In genomic region chr9:93829271-93830223, GRCh38 we compare ENCODE assay signal across 17 cellular contexts.
DNase-seq lines count a peak whose midpoint lies in the region; ATAC-seq lines count a peak whose summit lies in the region.
"Had no signal": no experiment of that assay in that cellular context is flagged by ENCODE, and none has a peak within 500 bp of the region (broad histone marks: within the 10 kb centered on the region; RNA-seq: fewer than 3 reads in every experiment).

No MANE protein-coding gene starts in this region.

- no peak for ATAC-seq in HG02852 (IDR thresholded peaks at IDR 0.05; ENCODE audit: unreplicated experiment)
- ATAC-seq: PC-3 had no signal

- H3K9me3 ChIP-seq in HAP-1 = no peaks in the 10 kb centered on the region

- in situ Hi-C loops in HAP-1 (cut with MboI; ENCODE audit: low sequenced_read_pairs) = loop anchor here (10.0 kb wide), 1 partner anchor 135 kb away; no protein-coding TSS in a partner anchor

- H3K27me3 ChIP-seq in H7 (ENCODE audit: control insufficient read depth, insufficient read depth, low read length) (peaks cover 7% of the 10 kb centered on the region), HAP-1 (ENCODE audit: low read depth) (no peaks in the 10 kb centered on the region)

- H3K4me1 ChIP-seq in HAP-1 = no peaks in the 10 kb centered on the region

- no peaks in the 10 kb centered on the region for H3K36me3 ChIP-seq in H7 (replicated peaks; ENCODE audit: control insufficient read depth, insufficient read depth, low read length)
- no peaks in the 10 kb centered on the region for H3K36me3 ChIP-seq in HAP-1 (replicated peaks)

- DNase-seq in NCI-H146 (lab: John Stamatoyannopoulos, UW) (peak; percentile 4), NCI-H146 treated with DMSO at 0.1 percent for 48 hours (lab: John Stamatoyannopoulos, UW; ENCODE audit: unreplicated experiment) (no peak), H7 (peak; percentile 18), iPS-NIHi7 (ENCODE audit: extremely low spot score) (peak; percentile 6), retina (peak; percentile 9), HAP-1 (ENCODE audit: low spot score in 2 of 2) (no peak), HuH-7.5 (ENCODE audit: low spot score) (no peak)
- DNase-seq: C1 segment of cervical spinal cord, HCEC 1CT, KBM-7, NCI-H1048, NCI-H1694, NCI-H345, NCI-H526 treated with DMSO at 0.1 percent for 48 hours, PC-3 had no signal

- H3K4me3 ChIP-seq in H7 (ENCODE audit: insufficient read depth, low read depth, low read length) (no peak overlapping the region), HAP-1 (no peak overlapping the region)
- H3K4me3 ChIP-seq: SK-N-MC had no signal

Comparison
In these comparisons a context has a peak if more than half of its experiments do, and no peak if none do; other contexts are left out.
1. DNase-seq: peak in NCI-H146 (single experiment), H7 (single experiment), iPS-NIHi7 (single experiment) and retina (single experiment); none in NCI-H146 treated with DMSO at 0.1 percent for 48 hours (single experiment), HAP-1 (0 of 2) and HuH-7.5 (single experiment).